1 cellular context compared by ENCODE assay signal in the genomic region with DNA sequence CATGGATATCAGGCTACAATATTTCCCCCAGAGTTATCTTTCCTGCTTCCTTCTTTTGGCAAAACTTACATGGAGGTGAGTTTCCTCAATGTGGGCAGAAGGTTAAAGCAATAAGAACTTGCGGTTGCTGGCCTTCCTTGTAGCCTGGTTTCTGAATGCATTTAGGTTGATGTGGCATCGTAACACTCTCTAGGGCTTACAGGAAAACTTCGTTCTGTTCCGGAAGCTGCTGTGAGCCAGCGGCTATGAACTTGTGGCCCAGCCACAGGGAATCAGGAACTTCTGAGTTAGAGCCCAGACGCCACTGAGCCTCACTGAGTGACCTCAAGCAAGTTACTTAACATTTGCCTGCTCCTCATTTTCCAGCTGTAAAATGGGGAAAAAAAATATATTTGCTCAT.
TF ChIP-seq lines count a peak whose summit lies in the region.

No MANE protein-coding gene starts in this region.

TF ChIP-seq in HepG2, 621 proteins besides CTCF, POLR2A, EP300 and RAD21 (continued from another document):
- TF ChIP-seq, protein P1, sequence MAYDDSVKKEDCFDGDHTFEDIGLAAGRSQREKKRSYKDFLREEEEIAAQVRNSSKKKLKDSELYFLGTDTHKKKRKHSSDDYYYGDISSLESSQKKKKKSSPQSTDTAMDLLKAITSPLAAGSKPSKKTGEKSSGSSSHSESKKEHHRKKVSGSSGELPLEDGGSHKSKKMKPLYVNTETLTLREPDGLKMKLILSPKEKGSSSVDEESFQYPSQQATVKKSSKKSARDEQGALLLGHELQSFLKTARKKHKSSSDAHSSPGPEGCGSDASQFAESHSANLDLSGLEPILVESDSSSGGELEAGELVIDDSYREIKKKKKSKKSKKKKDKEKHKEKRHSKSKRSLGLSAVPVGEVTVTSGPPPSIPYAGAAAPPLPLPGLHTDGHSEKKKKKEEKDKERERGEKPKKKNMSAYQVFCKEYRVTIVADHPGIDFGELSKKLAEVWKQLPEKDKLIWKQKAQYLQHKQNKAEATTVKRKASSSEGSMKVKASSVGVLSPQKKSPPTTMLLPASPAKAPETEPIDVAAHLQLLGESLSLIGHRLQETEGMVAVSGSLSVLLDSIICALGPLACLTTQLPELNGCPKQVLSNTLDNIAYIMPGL (CRISPR knock-in tag; IDR thresholded peaks at IDR 0.05; ENCODE audit: borderline replicate concordance in 1 of 2, low read depth in 1 of 2) = no peak
- TF ChIP-seq, protein P2, sequence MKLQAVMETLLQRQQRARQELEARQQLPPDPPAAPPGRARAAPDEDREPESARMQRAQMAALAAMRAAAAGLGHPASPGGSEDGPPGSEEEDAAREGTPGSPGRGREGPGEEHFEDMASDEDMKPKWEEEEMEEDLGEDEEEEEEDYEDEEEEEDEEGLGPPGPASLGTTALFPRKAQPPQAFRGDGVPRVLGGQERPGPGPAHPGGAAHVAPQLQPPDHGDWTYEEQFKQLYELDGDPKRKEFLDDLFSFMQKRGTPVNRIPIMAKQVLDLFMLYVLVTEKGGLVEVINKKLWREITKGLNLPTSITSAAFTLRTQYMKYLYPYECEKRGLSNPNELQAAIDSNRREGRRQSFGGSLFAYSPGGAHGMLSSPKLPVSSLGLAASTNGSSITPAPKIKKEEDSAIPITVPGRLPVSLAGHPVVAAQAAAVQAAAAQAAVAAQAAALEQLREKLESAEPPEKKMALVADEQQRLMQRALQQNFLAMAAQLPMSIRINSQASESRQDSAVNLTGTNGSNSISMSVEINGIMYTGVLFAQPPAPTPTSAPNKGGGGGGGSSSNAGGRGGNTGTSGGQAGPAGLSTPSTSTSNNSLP (IDR thresholded peaks at IDR 0.05; ENCODE audit: low read depth, low read length) = no peak
